In the genomic region with DNA sequence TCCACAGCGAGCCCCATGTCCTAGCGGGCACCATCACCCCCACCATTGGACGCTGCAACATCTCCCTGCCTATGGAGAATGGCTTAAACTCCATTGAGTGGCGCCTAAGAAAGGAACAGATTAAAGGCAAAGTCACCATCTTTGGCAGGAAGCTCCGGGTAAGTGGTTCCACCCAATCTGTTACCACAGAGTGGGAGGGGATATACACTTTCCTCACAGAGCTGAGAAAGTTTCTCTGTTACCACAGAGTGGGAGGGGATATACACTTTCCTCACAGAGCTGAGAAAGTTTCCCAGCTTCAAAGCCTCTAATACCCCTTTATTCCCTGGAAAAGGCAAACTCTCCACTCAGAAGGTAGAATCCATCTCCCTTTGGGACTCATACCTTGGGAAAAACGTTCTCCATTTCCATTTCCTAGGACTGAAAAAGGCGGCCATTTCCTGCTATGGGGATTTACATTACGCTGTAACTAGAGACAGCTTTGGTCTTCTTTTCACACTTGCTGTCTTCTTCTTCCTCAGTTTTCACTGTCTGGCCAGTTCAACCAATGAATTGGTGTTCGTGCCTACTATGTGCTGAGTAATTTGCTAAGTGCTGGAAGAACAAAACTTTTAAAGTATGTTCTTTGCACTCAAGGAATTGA, we compare ENCODE assay signal across 8 cellular contexts.
DNase-seq lines count a peak whose midpoint lies in the region; ATAC-seq and TF ChIP-seq lines count a peak whose summit lies in the region.

No MANE protein-coding gene starts in this region.

- H4K20me1 ChIP-seq in neural progenitor cell (ENCODE audit: low read depth): no peaks in the 10 kb centered on the region

- no peaks in the 10 kb centered on the region for H3K36me3 Mint-ChIP-seq in endothelial cell (ENCODE audit: low read depth, unreplicated experiment)
- peaks cover 45% of the 10 kb centered on the region for H3K36me3 Mint-ChIP-seq in neural progenitor cell

- peaks cover 7% of the 10 kb centered on the region for H3K27me3 Mint-ChIP-seq in endothelial cell (ENCODE audit: unreplicated experiment)
- H3K27me3 Mint-ChIP-seq in neural progenitor cell (ENCODE audit: insufficient read depth, low read depth): peaks cover 5% of the 10 kb centered on the region

- H3K4me3 ChIP-seq in neural progenitor cell: no peak overlapping the region

- H3K9me3 Mint-ChIP-seq in endothelial cell (ENCODE audit: unreplicated experiment) (no peaks in the 10 kb centered on the region), neural progenitor cell (no peaks in the 10 kb centered on the region)

- no peak overlapping the region for H3K27ac ChIP-seq in substantia nigra (ENCODE audit: low read depth, low read length, poor library complexity, severe bottlenecking)
- no peak overlapping the region for H3K27ac ChIP-seq in neural progenitor cell

- H3K4me1 Mint-ChIP-seq in endothelial cell (ENCODE audit: unreplicated experiment) (peaks cover 19% of the 10 kb centered on the region), neural progenitor cell (peaks cover 11% of the 10 kb centered on the region)

- ATAC-seq in GM18508 (IDR thresholded peaks at IDR 0.05; ENCODE audit: insufficient read depth, unreplicated experiment) (peak; percentile 100), GM21529 (IDR thresholded peaks at IDR 0.05; ENCODE audit: unreplicated experiment) (peak; percentile 100), HG03520 (IDR thresholded peaks at IDR 0.05; ENCODE audit: unreplicated experiment) (peak; percentile 100)

- no peaks in the 10 kb centered on the region for H3K9me3 ChIP-seq in neural progenitor cell (ENCODE audit: low read depth)

- H3K27me3 ChIP-seq in neural progenitor cell: no peaks in the 10 kb centered on the region

- no peak overlapping the region for H2AFZ ChIP-seq in neural progenitor cell (replicated peaks)

- no peak for TF ChIP-seq CTCF in endothelial cell (IDR thresholded peaks at IDR 0.05; ENCODE audit: unreplicated experiment)
- TF ChIP-seq CTCF in neural progenitor cell (IDR thresholded peaks at IDR 0.05): no peak

- no peaks in the 10 kb centered on the region for H3F3A ChIP-seq in neural progenitor cell (ENCODE audit: low read depth)

- no peak overlapping the region for H3K9ac ChIP-seq in neural progenitor cell

- H3K27ac Mint-ChIP-seq in endothelial cell (ENCODE audit: unreplicated experiment): peak overlapping the region; percentile 36
- no peak overlapping the region for H3K27ac Mint-ChIP-seq in neural progenitor cell

- H3K4me1 ChIP-seq in neural progenitor cell: peaks cover 7% of the 10 kb centered on the region

- H3K4me3 Mint-ChIP-seq in endothelial cell (ENCODE audit: unreplicated experiment) (no peak overlapping the region), neural progenitor cell (no peak overlapping the region)

- no peaks in the 10 kb centered on the region for H3K36me3 ChIP-seq in neural progenitor cell

- no peak for DNase-seq in endothelial cell (ENCODE audit: low spot score)
- no peak for DNase-seq in Ammon's horn (ENCODE audit: low spot score)
- no peak for DNase-seq in substantia nigra (lab: John Stamatoyannopoulos, UW)
- DNase-seq in neural progenitor cell (ENCODE audit: low spot score): no peak
- DNase-seq in SW480 (ENCODE audit: low spot score): no peak

- no peaks in the 10 kb centered on the region for H3K79me2 ChIP-seq in neural progenitor cell (ENCODE audit: low read depth)

- H3K4me2 ChIP-seq in neural progenitor cell: no peak overlapping the region
